In genomic region chr12:69523433-69524330, GRCh38 we compare ENCODE assay signal across 1 cellular context.
TF ChIP-seq lines count a peak whose summit lies in the region.

No MANE protein-coding gene starts in this region.

TF ChIP-seq in IMR-90, 13 proteins besides CTCF, POLR2A, EP300 and RAD21 (continued from another document):
- TF ChIP-seq FOS (IDR thresholded peaks at IDR 0.05; ENCODE audit: low read depth, low read length), result no peak
- no peak for TF ChIP-seq ELK1 (IDR thresholded peaks at IDR 0.05; ENCODE audit: borderline replicate concordance, low read depth, low read length)
- TF ChIP-seq USF2 (IDR thresholded peaks at IDR 0.05; ENCODE audit: low read depth, low read length), result no peak
- TF ChIP-seq MAFK (IDR thresholded peaks at IDR 0.05; ENCODE audit: low read depth, low read length), result no peak
- TF ChIP-seq BHLHE40 (IDR thresholded peaks at IDR 0.05; ENCODE audit: low read depth, low read length), result no peak
- TF ChIP-seq SMC3 (IDR thresholded peaks at IDR 0.05; ENCODE audit: low read depth, low read length), result no peak
- TF ChIP-seq MAZ (IDR thresholded peaks at IDR 0.05; ENCODE audit: borderline replicate concordance, low read depth, low read length), result no peak
- no peak for TF ChIP-seq CEBPB (IDR thresholded peaks at IDR 0.05; ENCODE audit: low read depth, low read length)
- no peak for TF ChIP-seq NFE2L2 (IDR thresholded peaks at IDR 0.05; ENCODE audit: low read depth, low read length)
- no peak for TF ChIP-seq MXI1 (IDR thresholded peaks at IDR 0.05; ENCODE audit: borderline replicate concordance, low read depth, low read length)
- TF ChIP-seq RCOR1 (IDR thresholded peaks at IDR 0.05; ENCODE audit: insufficient replicate concordance, low read length), result no peak
- no peak for TF ChIP-seq RFX5 (IDR thresholded peaks at IDR 0.05; ENCODE audit: low read depth, low read length)
